In the genomic region with DNA sequence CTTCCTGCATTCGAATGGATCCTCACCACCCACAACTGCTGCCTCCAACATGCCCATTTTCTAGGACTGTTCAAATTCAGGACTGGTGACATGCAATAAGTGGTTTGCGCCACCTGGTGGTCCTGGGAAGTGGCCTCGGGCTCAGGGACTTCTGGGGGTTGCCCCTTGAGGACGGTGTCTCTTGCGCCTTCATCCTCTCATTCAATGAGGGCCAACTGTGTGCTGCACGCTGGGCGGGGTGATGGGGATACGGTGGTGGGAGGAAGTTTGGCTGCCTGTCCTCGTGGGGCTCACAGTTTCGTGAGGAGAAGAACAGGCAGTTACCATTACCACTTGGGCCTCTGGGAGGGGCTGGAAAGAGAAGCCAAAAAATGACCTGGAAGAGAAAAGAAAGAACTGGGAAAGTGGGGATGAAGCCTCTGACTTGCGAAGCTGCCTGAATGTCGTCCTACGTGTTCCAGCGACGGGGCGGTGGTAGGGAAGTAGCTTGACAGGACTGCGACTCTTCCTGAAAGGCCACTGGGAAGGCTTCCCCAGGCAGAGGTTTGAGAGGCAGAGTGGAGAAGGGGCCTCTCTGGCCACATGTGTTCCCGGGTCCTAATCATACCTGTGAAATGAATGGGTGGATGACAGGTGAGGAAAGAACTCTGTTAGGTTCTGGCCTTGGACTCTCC, we compare ENCODE assay signal across 7 cellular contexts. TPM values are rescaled to one million over a fixed set of nuclear protein-coding genes. Genes with fewer than 3 reads are reported as not detected.
DNase-seq lines count a peak whose midpoint lies in the region; ATAC-seq, FAIRE-seq and TF ChIP-seq lines count a peak whose summit lies in the region.

No MANE protein-coding gene starts in this region.

- DNase-seq in HUDEP-2 (lab: John Stamatoyannopoulos, UW; ENCODE audit: unreplicated experiment in 76 of 76): peak in 65 of 76 experiments; percentile 0 to 79 (median 47)
- DNase-seq in RWPE2 (ENCODE audit: low spot score): no peak
- DNase-seq in activated effector memory CD4-positive, alpha-beta T cell treated with Interleukin-2 at 50 U/mL for 16 hours: peak; percentile 47
- peak; percentile 72 to 77 for DNase-seq in frontal cortex (ENCODE audit: low spot score in 2 of 2)
- DNase-seq in type B pancreatic cell (ENCODE audit: extremely low spot score, unreplicated experiment): no peak

- no peaks in the 10 kb centered on the region for H3K4me1 ChIP-seq in RWPE2 (ENCODE audit: insufficient read depth, poor library complexity, severe bottlenecking)
- no peaks in the 10 kb centered on the region for H3K4me1 ChIP-seq in parathyroid adenoma

- no peaks in the 10 kb centered on the region for H3K9me3 Mint-ChIP-seq in type B pancreatic cell

- H3K36me3 Mint-ChIP-seq in type B pancreatic cell: no peaks in the 10 kb centered on the region

- H3K4me2 ChIP-seq in parathyroid adenoma (ENCODE audit: low read length): no peak overlapping the region

- peak overlapping the region; percentile 28 for H3K4me3 Mint-ChIP-seq in type B pancreatic cell

- H3K4me3 ChIP-seq in RWPE2 (ENCODE audit: severe bottlenecking) (no peak overlapping the region), parathyroid adenoma (ENCODE audit: low read depth, low read length) (no peak overlapping the region)

- H3K27ac Mint-ChIP-seq in type B pancreatic cell: no peak overlapping the region

- FAIRE-seq in frontal cortex (lab: Jason Lieb, UNC): no peak

- no peak overlapping the region for H3K9ac ChIP-seq in parathyroid adenoma

- ATAC-seq in RWPE2 (ENCODE audit: low read depth): peak; percentile 72

- no peaks in the 10 kb centered on the region for H3K36me3 ChIP-seq in RWPE2 (ENCODE audit: low read depth)
- no peaks in the 10 kb centered on the region for H3K36me3 ChIP-seq in parathyroid adenoma (ENCODE audit: control insufficient read depth, insufficient read depth, low read length)

- H3K27ac ChIP-seq in RWPE2 (ENCODE audit: poor library complexity, severe bottlenecking) (no peak overlapping the region), parathyroid adenoma (no peak overlapping the region)

- H3K79me2 ChIP-seq in parathyroid adenoma: no peaks in the 10 kb centered on the region

- H2AFZ ChIP-seq in parathyroid adenoma: no peak overlapping the region

- TF ChIP-seq CTCF in GM12874 (IDR thresholded peaks at IDR 0.05; ENCODE audit: insufficient read depth, low read depth, low read length) (peak; percentile 88), RWPE2 (IDR thresholded peaks at IDR 0.05; ENCODE audit: poor library complexity, severe bottlenecking) (peak; percentile 78), parathyroid adenoma (IDR thresholded peaks at IDR 0.05) (peak; percentile 76), type B pancreatic cell (conservative IDR thresholded peaks at IDR 0.05) (peak; percentile 90)

- H3K27me3 Mint-ChIP-seq in type B pancreatic cell: peaks cover 71% of the 10 kb centered on the region

- H3K27me3 ChIP-seq in RWPE2 (ENCODE audit: insufficient read depth, poor library complexity, severe bottlenecking) (no peaks in the 10 kb centered on the region), parathyroid adenoma (ENCODE audit: control insufficient read depth, insufficient read depth, low read length) (no peaks in the 10 kb centered on the region)

- H3K9me3 ChIP-seq in RWPE2 (ENCODE audit: severe bottlenecking) (no peaks in the 10 kb centered on the region), parathyroid adenoma (ENCODE audit: control insufficient read depth, low read length) (no peaks in the 10 kb centered on the region)

- H3K4me1 Mint-ChIP-seq in type B pancreatic cell (ENCODE audit: unreplicated experiment): no peaks in the 10 kb centered on the region

RNA-seq across cellular contexts. Expression of gene PSD2, which starts 49.0 kb away (rescaled TPM):
- total RNA-seq in frontal cortex (15.9 TPM), type B pancreatic cell (ENCODE audit: low replicate concordance) (0.19 and 0.27 TPM in 2 replicates)

Comparison
In these comparisons a context has a peak if more than half of its experiments do, and no peak if none do; other contexts are left out.
1. DNase-seq: peak in HUDEP-2 (65 of 76), activated effector memory CD4-positive, alpha-beta T cell treated with Interleukin-2 at 50 U/mL for 16 hours (single experiment) and frontal cortex (2 of 2); none in RWPE2 (single experiment) and type B pancreatic cell (single experiment).
2. RNA of gene PSD2, which starts 49.0 kb away (total RNA-seq): 15.9 TPM in frontal cortex (single experiment); 0.19 to 0.27 TPM in type B pancreatic cell; every median in the first group is over 10 times any median in the second.
3. Peak in every context shown above with its lines, with median percentiles within 50 percentile points of each other: CTCF ChIP-seq.